Comparison of ENCODE assay signal across 8 cellular contexts in the genomic region with DNA sequence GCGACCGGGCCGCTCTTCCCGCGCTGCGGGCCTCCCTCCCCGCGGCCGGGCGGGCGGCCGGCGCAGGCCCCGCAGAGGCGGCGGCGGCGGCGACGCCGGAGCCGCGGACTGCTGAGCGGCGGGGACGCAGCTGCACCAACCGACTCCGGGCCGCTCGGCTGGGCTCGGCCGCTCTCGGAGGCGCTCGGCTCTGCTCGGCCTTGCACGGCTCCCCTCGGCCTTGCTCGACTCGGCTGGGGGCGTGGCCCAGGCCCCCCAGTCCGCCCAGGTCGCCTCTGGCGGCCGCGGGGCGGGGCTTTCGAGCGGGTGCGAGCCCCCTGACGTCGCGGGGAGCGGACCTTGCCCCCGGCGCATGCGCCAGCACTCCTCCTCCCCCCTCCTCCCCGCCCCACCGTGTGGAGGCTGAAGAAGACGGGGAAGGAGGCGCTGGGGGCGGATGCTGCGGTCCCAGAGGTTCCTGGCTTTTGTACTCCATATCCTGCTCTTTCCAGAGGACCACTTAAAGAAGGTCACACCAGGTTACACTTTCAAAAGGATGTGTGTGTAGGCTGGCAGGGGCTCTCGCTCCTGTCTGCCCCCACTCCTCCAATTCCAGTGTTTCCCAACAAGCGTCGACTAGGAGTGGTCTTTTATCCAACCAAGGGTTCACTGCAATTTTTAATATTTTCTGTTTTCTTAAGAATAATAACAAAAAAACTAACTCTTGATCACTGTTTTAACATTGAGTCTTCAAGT. TPM values are rescaled to one million over a fixed set of nuclear protein-coding genes. Genes with fewer than 3 reads are reported as not detected.
DNase-seq lines count a peak whose midpoint lies in the region; ATAC-seq and TF ChIP-seq lines count a peak whose summit lies in the region.

A gene with protein sequence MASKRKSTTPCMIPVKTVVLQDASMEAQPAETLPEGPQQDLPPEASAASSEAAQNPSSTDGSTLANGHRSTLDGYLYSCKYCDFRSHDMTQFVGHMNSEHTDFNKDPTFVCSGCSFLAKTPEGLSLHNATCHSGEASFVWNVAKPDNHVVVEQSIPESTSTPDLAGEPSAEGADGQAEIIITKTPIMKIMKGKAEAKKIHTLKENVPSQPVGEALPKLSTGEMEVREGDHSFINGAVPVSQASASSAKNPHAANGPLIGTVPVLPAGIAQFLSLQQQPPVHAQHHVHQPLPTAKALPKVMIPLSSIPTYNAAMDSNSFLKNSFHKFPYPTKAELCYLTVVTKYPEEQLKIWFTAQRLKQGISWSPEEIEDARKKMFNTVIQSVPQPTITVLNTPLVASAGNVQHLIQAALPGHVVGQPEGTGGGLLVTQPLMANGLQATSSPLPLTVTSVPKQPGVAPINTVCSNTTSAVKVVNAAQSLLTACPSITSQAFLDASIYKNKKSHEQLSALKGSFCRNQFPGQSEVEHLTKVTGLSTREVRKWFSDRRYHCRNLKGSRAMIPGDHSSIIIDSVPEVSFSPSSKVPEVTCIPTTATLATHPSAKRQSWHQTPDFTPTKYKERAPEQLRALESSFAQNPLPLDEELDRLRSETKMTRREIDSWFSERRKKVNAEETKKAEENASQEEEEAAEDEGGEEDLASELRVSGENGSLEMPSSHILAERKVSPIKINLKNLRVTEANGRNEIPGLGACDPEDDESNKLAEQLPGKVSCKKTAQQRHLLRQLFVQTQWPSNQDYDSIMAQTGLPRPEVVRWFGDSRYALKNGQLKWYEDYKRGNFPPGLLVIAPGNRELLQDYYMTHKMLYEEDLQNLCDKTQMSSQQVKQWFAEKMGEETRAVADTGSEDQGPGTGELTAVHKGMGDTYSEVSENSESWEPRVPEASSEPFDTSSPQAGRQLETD (minus strand): TSS at position 196 of the 735 bp plus-strand sequence. CDS start 112,815 bp downstream, outside the sequence.

- H3K79me2 ChIP-seq in PC-3 (ENCODE audit: low read length): peaks cover 41% of the 10 kb centered on the region

- H3K4me2 ChIP-seq in PC-3 (ENCODE audit: low read length): peak within 1 kb of the TSS; percentile 96

- ATAC-seq in GM21717 (IDR thresholded peaks at IDR 0.05; ENCODE audit: unreplicated experiment): peak; percentile 94
- ATAC-seq in PC-3: peak; percentile 95

- H4K20me1 ChIP-seq in PC-3 (ENCODE audit: low read length): no peaks in the 10 kb centered on the region

- CTCF ChIA-PET in PC-3 (lab: Charles Lee): interaction anchor here (0.6 to 1.2 kb wide), 2 partner anchors 13 to 23 kb away, joined by 3 to 10 read pairs; partner anchors contain the start of gene LPIN3

- TF ChIP-seq CTCF in PC-3 (conservative IDR thresholded peaks at IDR 0.05; ENCODE audit: low read depth, low read length) (no peak), epithelial cell of proximal tubule (conservative IDR thresholded peaks at IDR 0.05; ENCODE audit: low read depth, low read length) (no peak)

- H2AFZ ChIP-seq in PC-3 (ENCODE audit: low read length): peak within 1 kb of the TSS; percentile 90

- no peaks in the 10 kb centered on the region for H3K27me3 ChIP-seq in PC-3 (ENCODE audit: low read length)

- intact Hi-C loops in PC-3 (cut with micrococcal nuclease): loop anchor here (2.0 to 5.0 kb wide), 3 partner anchors 43 to 85 kb away; no protein-coding TSS in a partner anchor

- peak; percentile 93 for DNase-seq in DMS153 (lab: John Stamatoyannopoulos, UW)
- DNase-seq in Jurkat, Clone E6-1 (ENCODE audit: low read depth, low spot score): peak; percentile 94
- DNase-seq in PC-3: peak; percentile 98
- DNase-seq in activated T-cell treated with anti-CD3 and anti-CD28 coated beads, Interleukin-2, amount 50 U/mL, for 1 hour: peak; percentile 96
- no peak for DNase-seq in epithelial cell of proximal tubule (ENCODE audit: low read depth)
- DNase-seq in mucosa of gallbladder (ENCODE audit: low spot score): peak; percentile 97
- DNase-seq in stimulated activated CD8-positive, alpha-beta memory T cell treated with anti-CD3 and anti-CD28 coated beads, Interleukin-4, amount 100 ng/mL, for 4 hours (ENCODE audit: low read depth in 2 of 2, low spot score in 1 of 2): peak; percentile 81 to 95

- no peaks in the 10 kb centered on the region for H3F3A ChIP-seq in PC-3 (ENCODE audit: low read length, unreplicated experiment)

- no peaks in the 10 kb centered on the region for H3K9me2 ChIP-seq in PC-3 (replicated peaks; ENCODE audit: low read length)

- H3K4me1 ChIP-seq in PC-3 (ENCODE audit: insufficient read depth, low read length): peaks cover 27% of the 10 kb centered on the region

- H3K9ac ChIP-seq in PC-3 (ENCODE audit: low read length): peak within 1 kb of the TSS; percentile 76

- H3K4me3 ChIP-seq in Jurkat, Clone E6-1 (ENCODE audit: low read length): peak within 1 kb of the TSS; percentile 88
- H3K4me3 ChIP-seq in PC-3 (ENCODE audit: low read length) (peak within 1 kb of the TSS; percentile 83), epithelial cell of proximal tubule (ENCODE audit: low read depth, low read length) (peak within 1 kb of the TSS; percentile 92)

- H3K36me3 ChIP-seq in PC-3 (ENCODE audit: low read depth, low read length): no peaks in the 10 kb centered on the region

- BruUV-seq in PC-3 (replicated peaks; lab: Mats Ljungman, UMichigan): no TSS peak

- no peaks in the 10 kb centered on the region for H3K9me3 ChIP-seq in PC-3 (ENCODE audit: low read length)

- POLR2A ChIA-PET in PC-3 (lab: Charles Lee; ENCODE audit: unreplicated experiment): interaction anchor here (0.6 to 0.7 kb wide), 2 partner anchors 85 to 186 kb away, joined by 3 read pairs; no protein-coding TSS in a partner anchor

- peak within 1 kb of the TSS; percentile 71 for H3K27ac ChIP-seq in PC-3 (ENCODE audit: low read length)

RNA-seq across cellular contexts. Expression of the gene that starts here (rescaled TPM):
- 13.8 TPM for polyA plus RNA-seq in Jurkat, Clone E6-1 (2012; ENCODE audit: insufficient read depth, insufficient read length)
- 14.0 and 16.2 TPM in 2 replicates for total RNA-seq in PC-3 (2014; rRNA removed)
- total RNA-seq in epithelial cell of proximal tubule: 13.4 and 36.1 TPM in 2 replicates
- total RNA-seq in mucosa of gallbladder: 47.3 TPM
